ENCODE assay signal across 36 cellular contexts in the genomic region with DNA sequence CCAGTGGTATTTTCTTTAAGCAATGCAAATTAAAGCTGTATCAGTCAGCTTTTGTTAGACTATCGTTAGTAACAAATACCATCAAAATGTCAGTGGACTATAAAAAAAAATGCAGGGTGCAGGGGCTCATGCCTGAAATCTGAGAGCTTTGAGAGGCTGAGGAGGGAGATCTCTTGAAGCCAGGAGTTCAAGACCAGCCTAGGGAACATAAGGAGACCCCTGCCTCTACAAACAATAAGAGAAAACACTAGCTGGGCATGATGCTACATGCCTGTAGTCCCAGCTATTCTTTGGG.
"Had no signal": no experiment of that assay in that cellular context is flagged by ENCODE, and none has a peak within 500 bp of the region (broad histone marks: within the 10 kb centered on the region; RNA-seq: fewer than 3 reads in every experiment).

No MANE protein-coding gene starts in this region.

- H3K4me3 ChIP-seq: MG63 had no signal

- H3K27me3 ChIP-seq: MG63 had no signal

- H3K9me3 ChIP-seq: MG63 had no signal

- DNase-seq: Karpas-422, Kasumi-1, MG63, MM.1S, MV-4-11, NCI-H1048, NCI-H1092, NCI-H1092 treated with DMSO at 0.1 percent for 48 hours, NCI-H1105, NCI-H1105 treated with DMSO at 0.1 percent for 48 hours, NCI-H1417, NCI-H1417 treated with DMSO at 0.1 percent for 48 hours, NCI-H1436, NCI-H1436 treated with DMSO at 0.1 percent for 48 hours, NCI-H146, NCI-H1694, NCI-H1694 treated with DMSO at 0.1 percent for 48 hours, NCI-H187, NCI-H187 treated with DMSO at 0.1 percent for 48 hours, NCI-H1930, NCI-H2029, NCI-H2029 treated with DMSO at 0.1 percent for 48 hours, NCI-H2081, NCI-H2081 treated with DMSO at 0.1 percent for 48 hours, NCI-H2107, NCI-H2171, NCI-H2171 treated with DMSO at 0.1 percent for 48 hours, NCI-H2227 treated with DMSO at 0.1 percent for 48 hours, NCI-H226, NCI-H345, NCI-H446, NCI-H446 treated with DMSO at 0.1 percent for 48 hours, NCI-H510A, NCI-H510A treated with DMSO at 0.1 percent for 48 hours, NCI-H524, NCI-H524 treated with DMSO at 0.1 percent for 48 hours had no signal

- H3K36me3 ChIP-seq: MG63 had no signal
